22 cellular contexts compared by ENCODE assay signal in genomic region chr16:82703156-82703555, GRCh38.
"Had no signal": no experiment of that assay in that cellular context is flagged by ENCODE, and none has a peak within 500 bp of the region (broad histone marks: within the 10 kb centered on the region; RNA-seq: fewer than 3 reads in every experiment).

No MANE protein-coding gene starts in this region.

- H3K36me3 ChIP-seq: lower lobe of right lung, neural progenitor cell, prostate gland, sigmoid colon, stomach, tibial artery had no signal

- H3K4me3 ChIP-seq: dorsolateral prefrontal cortex, lower lobe of right lung, neural progenitor cell, prostate gland, sigmoid colon, stomach, tibial artery had no signal

- H3K4me1 ChIP-seq: prostate gland had no signal

- ATAC-seq: left colon; left ventricle myocardium superior; lower lobe of right lung; natural killer cell treated with Interleukin-12 subunit alpha and Interleukin-12 subunit beta and Interleukin-15 and Interleukin-18, amount 100 ng/mL, for 72 hours; right cardiac atrium; stimulated activated effector memory CD8-positive, alpha-beta T cell treated with anti-CD3 and anti-CD28 coated beads, Interleukin-12 subunit alpha, Interleukin-12 subunit beta, amount 100 ng/mL, for 72 hours had no signal

- H3K9ac ChIP-seq: neural progenitor cell had no signal

- H3K27me3 ChIP-seq: neural progenitor cell, sigmoid colon, tibial artery had no signal

- H3K9me3 ChIP-seq: lower lobe of right lung, prostate gland, sigmoid colon, stomach, tibial artery had no signal

- H3K27ac ChIP-seq: lower lobe of right lung, neural progenitor cell, prostate gland, sigmoid colon, stomach, tibial artery had no signal

- DNase-seq: dorsolateral prefrontal cortex; effector CD4-positive, alpha-beta T cell; hypothalamus; immature natural killer cell; islet precursor cell; kidney glomerular epithelial cell; left colon; left ventricle myocardium superior; lower lobe of right lung; naive B cell; nucleus accumbens; right cardiac atrium; sigmoid colon; stimulated activated CD4-positive, alpha-beta T cell treated with anti-CD3 and anti-CD28 coated beads, Interleukin-2, amount 100 ng/mL, for 24 hours; stimulated activated CD4-positive, alpha-beta T cell treated with anti-CD3 and anti-CD28 coated beads, Interleukin-4, amount 100 ng/mL, for 24 hours; stimulated activated naive CD4-positive, alpha-beta T cell treated with Interleukin-2 at 50 U/mL for 16 hours; stomach; tibial artery had no signal
